34 cellular contexts compared by ENCODE assay signal in genomic region chr12:116298578-116298977, GRCh38.
"Had no signal": no experiment of that assay in that cellular context is flagged by ENCODE, and none has a peak within 500 bp of the region (broad histone marks: within the 10 kb centered on the region; RNA-seq: fewer than 3 reads in every experiment).

No MANE protein-coding gene starts in this region.

- H3K4me1 Mint-ChIP-seq: activated CD4-positive, alpha-beta T cell treated with anti-CD3 and anti-CD28 coated beads for 36 hours; activated CD4-positive, alpha-beta T cell treated with anti-CD3 and anti-CD28 coated beads, Interleukin-2, amount 10 ng/mL, durations not matched to agents 24 days and 14 days; activated CD8-positive, alpha-beta memory T cell treated with anti-CD3 and anti-CD28 coated beads, Interleukin-2, amount 10 ng/mL, durations not matched to agents 7 days and 5 days; activated naive CD4-positive, alpha-beta T cell treated with anti-CD3 and anti-CD28 coated beads, Interleukin-2, amount 50 U/mL, for 24 hours; activated naive CD8-positive, alpha-beta T cell treated with anti-CD3 and anti-CD28 coated beads for 36 hours; activated naive CD8-positive, alpha-beta T cell treated with anti-CD3 and anti-CD28 coated beads, Interleukin-2, amount 50 U/mL, for 24 hours had no signal

- H3K27me3 Mint-ChIP-seq: activated CD4-positive, alpha-beta memory T cell treated with anti-CD3 and anti-CD28 coated beads for 36 hours; activated naive CD4-positive, alpha-beta T cell treated with anti-CD3 and anti-CD28 coated beads, Interleukin-2, amount 50 U/mL, for 24 hours; activated naive CD8-positive, alpha-beta T cell treated with anti-CD3 and anti-CD28 coated beads for 36 hours had no signal

- H3K4me1 ChIP-seq: breast epithelium, colonic mucosa had no signal

- H3K4me3 ChIP-seq: adrenal gland, breast epithelium, cardiac muscle cell, colonic mucosa, esophagus squamous epithelium, gastroesophageal sphincter had no signal

- H3K9me3 ChIP-seq: adrenal gland, breast epithelium, colonic mucosa, esophagus squamous epithelium, gastroesophageal sphincter had no signal

- H3K9me3 Mint-ChIP-seq: activated CD4-positive, alpha-beta memory T cell treated with anti-CD3 and anti-CD28 coated beads for 36 hours; activated naive CD4-positive, alpha-beta T cell treated with anti-CD3 and anti-CD28 coated beads for 36 hours; activated naive CD4-positive, alpha-beta T cell treated with anti-CD3 and anti-CD28 coated beads, Interleukin-2, amount 50 U/mL, for 24 hours; activated T-helper 2 cell treated with anti-CD3 and anti-CD28 coated beads, Interferon-gamma antibody, Interleukin-2, Interleukin-4, amounts not matched to agents 10 μg/mL and 5 μg/mL and 100 μg/mL, durations not matched to agents 14 hours and 24 hours and 36 hours had no signal

- H3K36me3 Mint-ChIP-seq: activated CD4-positive, alpha-beta memory T cell treated with anti-CD3 and anti-CD28 coated beads for 36 hours; activated CD8-positive, alpha-beta memory T cell treated with anti-CD3 and anti-CD28 coated beads, Interleukin-2, amount 10 ng/mL, durations not matched to agents 7 days and 5 days; activated naive CD4-positive, alpha-beta T cell treated with anti-CD3 and anti-CD28 coated beads, Interleukin-2, amount 50 U/mL, for 24 hours; activated naive CD8-positive, alpha-beta T cell treated with anti-CD3 and anti-CD28 coated beads for 36 hours; brain had no signal

- H3K27ac ChIP-seq: cardiac muscle cell, colonic mucosa, epithelial cell of prostate had no signal

- H3K36me3 ChIP-seq: adrenal gland, breast epithelium, cardiac muscle cell, colonic mucosa, esophagus squamous epithelium, gastroesophageal sphincter had no signal

- H3K27ac Mint-ChIP-seq: activated CD4-positive, alpha-beta memory T cell treated with anti-CD3 and anti-CD28 coated beads for 36 hours; activated CD4-positive, alpha-beta T cell treated with anti-CD3 and anti-CD28 coated beads for 36 hours; activated CD4-positive, alpha-beta T cell treated with anti-CD3 and anti-CD28 coated beads, Interleukin-2, amount 10 ng/mL, durations not matched to agents 24 days and 14 days; activated CD8-positive, alpha-beta memory T cell treated with anti-CD3 and anti-CD28 coated beads, Interleukin-2, amount 10 ng/mL, durations not matched to agents 7 days and 5 days; activated CD8-positive, alpha-beta T cell treated with anti-CD3 and anti-CD28 coated beads, Interleukin-2, amount 10 ng/mL, durations not matched to agents 7 days and 5 days; activated naive CD4-positive, alpha-beta T cell treated with anti-CD3 and anti-CD28 coated beads for 36 hours; activated naive CD4-positive, alpha-beta T cell treated with anti-CD3 and anti-CD28 coated beads, Interleukin-2, amount 50 U/mL, for 24 hours; activated naive CD8-positive, alpha-beta T cell treated with anti-CD3 and anti-CD28 coated beads for 36 hours; activated naive CD8-positive, alpha-beta T cell treated with anti-CD3 and anti-CD28 coated beads, Interleukin-2, amount 50 U/mL, for 24 hours; activated T-helper 1 cell treated with anti-CD3 and anti-CD28 coated beads, Interleukin-12 subunit alpha, Interleukin-12 subunit beta, Interleukin-2, Interleukin-4 antibody, amounts not matched to agents 30 ng/mL and 10 ng/mL and 1 ng/mL, durations not matched to agents 14 hours and 24 hours and 36 hours; activated T-helper 2 cell treated with anti-CD3 and anti-CD28 coated beads, Interferon-gamma antibody, Interleukin-2, Interleukin-4, amounts not matched to agents 10 μg/mL and 5 μg/mL and 100 μg/mL, durations not matched to agents 14 hours and 24 hours and 36 hours had no signal

- ATAC-seq: activated CD4-positive, alpha-beta T cell treated with anti-CD3 and anti-CD28 coated beads for 36 hours; activated CD8-positive, alpha-beta memory T cell treated with anti-CD3 and anti-CD28 coated beads, Interleukin-2, amount 10 ng/mL, durations not matched to agents 7 days and 5 days; activated CD8-positive, alpha-beta T cell treated with anti-CD3 and anti-CD28 coated beads, Interleukin-2, amount 10 ng/mL, durations not matched to agents 7 days and 5 days; activated naive CD8-positive, alpha-beta T cell treated with anti-CD3 and anti-CD28 coated beads, Interleukin-2, amount 50 U/mL, for 24 hours; gastroesophageal sphincter had no signal

- DNase-seq: activated CD4-positive, alpha-beta memory T cell treated with anti-CD3 and anti-CD28 coated beads for 36 hours; activated CD4-positive, alpha-beta T cell treated with anti-CD3 and anti-CD28 coated beads for 36 hours; activated CD4-positive, alpha-beta T cell treated with anti-CD3 and anti-CD28 coated beads, Interleukin-2, amount 10 ng/mL, durations not matched to agents 24 days and 14 days; activated CD4-positive, CD25-positive, alpha-beta regulatory T cell; activated CD4-positive, CD25-positive, alpha-beta regulatory T cell treated with anti-CD3 and anti-CD28 coated beads, Interleukin-2, amount 50 U/mL, for 72 hours; activated CD8-positive, alpha-beta memory T cell treated with anti-CD3 and anti-CD28 coated beads, Interleukin-2, amount 10 ng/mL, durations not matched to agents 7 days and 5 days; activated CD8-positive, alpha-beta memory T cell treated with anti-CD3 and anti-CD28 coated beads, Interleukin-2, amount 50 U/mL, for 4 hours; activated CD8-positive, alpha-beta T cell treated with anti-CD3 and anti-CD28 coated beads, Interleukin-2, amount 10 ng/mL, durations not matched to agents 7 days and 5 days; activated effector memory CD4-positive, alpha-beta T cell treated with anti-CD3 and anti-CD28 coated beads, Interleukin-2, amount 50 U/mL, for 16 hours; activated naive CD4-positive, alpha-beta T cell treated with anti-CD3 and anti-CD28 coated beads for 36 hours; activated naive CD8-positive, alpha-beta T cell treated with anti-CD3 and anti-CD28 coated beads for 36 hours; activated naive CD8-positive, alpha-beta T cell treated with anti-CD3 and anti-CD28 coated beads, Interleukin-2, amount 50 U/mL, for 24 hours; activated T-cell treated with anti-CD3 and anti-CD28 coated beads, Interleukin-2, amount 50 U/mL, for 1 hour; activated T-cell treated with anti-CD3 and anti-CD28 coated beads, Interleukin-2, amount 50 U/mL, for 48 hours; adrenal gland; amygdala; aorta; central memory CD4-positive, alpha-beta T cell; cerebellar nuclear complex; colonic mucosa; effector CD8-positive, alpha-beta T cell; esophagus squamous epithelium; foreskin melanocyte; T-helper 2 cell had no signal

- H3K27me3 ChIP-seq: adrenal gland, breast epithelium, cardiac muscle cell, colonic mucosa, esophagus squamous epithelium, gastroesophageal sphincter had no signal

- H3K4me3 Mint-ChIP-seq: activated CD4-positive, alpha-beta memory T cell treated with anti-CD3 and anti-CD28 coated beads for 36 hours; activated CD4-positive, alpha-beta T cell treated with anti-CD3 and anti-CD28 coated beads for 36 hours; activated CD4-positive, alpha-beta T cell treated with anti-CD3 and anti-CD28 coated beads, Interleukin-2, amount 10 ng/mL, durations not matched to agents 24 days and 14 days; activated CD8-positive, alpha-beta memory T cell treated with anti-CD3 and anti-CD28 coated beads, Interleukin-2, amount 10 ng/mL, durations not matched to agents 7 days and 5 days; activated CD8-positive, alpha-beta T cell treated with anti-CD3 and anti-CD28 coated beads, Interleukin-2, amount 10 ng/mL, durations not matched to agents 7 days and 5 days; activated naive CD4-positive, alpha-beta T cell treated with anti-CD3 and anti-CD28 coated beads for 36 hours; activated naive CD4-positive, alpha-beta T cell treated with anti-CD3 and anti-CD28 coated beads, Interleukin-2, amount 50 U/mL, for 24 hours; activated naive CD8-positive, alpha-beta T cell treated with anti-CD3 and anti-CD28 coated beads for 36 hours; activated naive CD8-positive, alpha-beta T cell treated with anti-CD3 and anti-CD28 coated beads, Interleukin-2, amount 50 U/mL, for 24 hours; activated T-helper 1 cell treated with anti-CD3 and anti-CD28 coated beads, Interleukin-12 subunit alpha, Interleukin-12 subunit beta, Interleukin-2, Interleukin-4 antibody, amounts not matched to agents 30 ng/mL and 10 ng/mL and 1 ng/mL, durations not matched to agents 14 hours and 24 hours and 36 hours; brain had no signal

- FAIRE-seq: endometrium, endothelial cell of umbilical vein had no signal
